In the genomic region with DNA sequence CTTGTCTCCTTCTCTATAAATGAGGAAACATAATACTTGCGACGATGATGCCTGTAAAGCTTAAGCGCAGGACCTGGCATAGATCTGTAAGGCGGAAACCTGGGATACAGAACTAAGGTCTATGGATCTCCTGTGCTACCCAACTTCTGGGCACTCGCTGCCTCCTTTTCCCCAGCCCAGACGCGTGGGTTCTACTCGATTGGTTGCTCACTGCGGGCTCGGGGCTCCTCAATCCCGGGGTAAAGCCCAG, we compare ENCODE assay signal across 8 cellular contexts. TPM values are rescaled to one million over a fixed set of nuclear protein-coding genes. Genes with fewer than 3 reads are reported as not detected.
DNase-seq lines count a peak whose midpoint lies in the region; ATAC-seq and TF ChIP-seq lines count a peak whose summit lies in the region.

No MANE protein-coding gene starts in this region.

- H3K27ac Mint-ChIP-seq in HFFc6, result peak overlapping the region; percentile 97

- H3K27ac ChIP-seq in SK-N-MC (peak overlapping the region; percentile 79), esophagus squamous epithelium (peak overlapping the region; percentile 94 to 95 (median 94)), ovary (peak overlapping the region; percentile 35 to 76)

- no peak for TF ChIP-seq POLR2A in esophagus squamous epithelium (IDR thresholded peaks at IDR 0.05)
- no peak for TF ChIP-seq POLR2A in ovary (IDR thresholded peaks at IDR 0.05)

- H3K9me3 ChIP-seq in SK-N-MC (ENCODE audit: low read depth, low read length), result no peaks in the 10 kb centered on the region
- no peaks in the 10 kb centered on the region for H3K9me3 ChIP-seq in esophagus squamous epithelium
- H3K9me3 ChIP-seq in ovary, result no peaks in the 10 kb centered on the region

- H3K9ac ChIP-seq in SK-N-MC (ENCODE audit: insufficient read length), result peak overlapping the region; percentile 96

- H3K27me3 ChIP-seq in esophagus squamous epithelium, result no peaks in the 10 kb centered on the region
- H3K27me3 ChIP-seq in ovary, result no peaks in the 10 kb centered on the region

- peaks cover 18 to 30% (median 19%) of the 10 kb centered on the region in 3 donors for H3K4me1 ChIP-seq in esophagus squamous epithelium
- H3K4me1 ChIP-seq in ovary (ENCODE audit: insufficient read depth), result peaks cover 4% of the 10 kb centered on the region

- H3K9me3 Mint-ChIP-seq in HFFc6, result no peaks in the 10 kb centered on the region

- H3K36me3 ChIP-seq in SK-N-MC (ENCODE audit: insufficient read depth, low read length), result peaks cover 32% of the 10 kb centered on the region
- peaks cover 13 to 33% (median 16%) of the 10 kb centered on the region in 3 donors for H3K36me3 ChIP-seq in esophagus squamous epithelium
- H3K36me3 ChIP-seq in ovary, result no peaks in the 10 kb centered on the region

- TF ChIP-seq CTCF in HFFc6 (IDR thresholded peaks at IDR 0.05) (no peak), esophagus squamous epithelium (IDR thresholded peaks at IDR 0.05) (no peak), ovary (IDR thresholded peaks at IDR 0.05) (no peak)

- H3K36me3 Mint-ChIP-seq in HFFc6 (ENCODE audit: low read depth), result peaks cover 39% of the 10 kb centered on the region

- WGBS in esophagus squamous epithelium, 2 donors, result 0 to 20% methylated on average over 1 to 6 of the region's 11 CpGs
- WGBS in ovary, 3 donors, result 0 to 2% (median 1%) methylated on average over 11 of the region's 11 CpGs

- intact Hi-C loops in esophagus squamous epithelium (cut with DNase I) (no loop called here), ovary (cut with DNase I) (no loop called here)

- H3K4me1 Mint-ChIP-seq in HFFc6 (ENCODE audit: low read depth), result peaks cover 27% of the 10 kb centered on the region

- DNase-seq in DMS53 treated with DMSO at 0.1 percent for 48 hours (lab: John Stamatoyannopoulos, UW; ENCODE audit: unreplicated experiment), result peak; percentile 37
- DNase-seq in HFFc6, result no peak
- DNase-seq in SK-N-MC (ENCODE audit: low read depth, low spot score), result no peak
- no peak for DNase-seq in esophagus squamous epithelium (lab: John Stamatoyannopoulos, UW)
- no peak for DNase-seq in ovary
- no peak for DNase-seq in NCI-H1930 (lab: John Stamatoyannopoulos, UW)
- DNase-seq in central memory CD4-positive, alpha-beta T cell, result no peak

- no peak for ATAC-seq in HG02852 (IDR thresholded peaks at IDR 0.05; ENCODE audit: unreplicated experiment)

- H3K4me3 ChIP-seq in SK-N-MC, result peak overlapping the region; percentile 97
- peak overlapping the region; percentile 65 to 87 (median 81) for H3K4me3 ChIP-seq in esophagus squamous epithelium
- H3K4me3 ChIP-seq in ovary, result peak overlapping the region; percentile 82

- TF ChIP-seq EP300 in ovary (IDR thresholded peaks at IDR 0.05), result no peak

- H3K27me3 Mint-ChIP-seq in HFFc6 (ENCODE audit: insufficient read depth), result peaks cover 6% of the 10 kb centered on the region

- peak overlapping the region; percentile 96 for H3K4me3 Mint-ChIP-seq in HFFc6

RNA-seq across cellular contexts. Expression of gene PSMC4, which starts 0.6 kb away (rescaled TPM):
- total RNA-seq in HFFc6 (2021; fragmentation: NEBNext Ultra II Directional; extraction: Animal tissue kit (Norgen Biotek cat#: 25700)), result 100 to 1,000 TPM; 124 to 144 (median 133) TPM
- total RNA-seq in esophagus squamous epithelium (100 to 1,000 TPM in 1 of 4 donors, 10 to 100 TPM in 3; 80.1 to 112 (median 94.8) TPM), ovary (10 to 100 TPM; 39.3 to 73.5 (median 57.5) TPM)
- 10 to 100 TPM; 44.8 to 57.0 TPM for polyA plus RNA-seq in ovary

RNA-seq across cellular contexts. Expression of gene ZNF546, which starts 26.5 kb away (rescaled TPM):
- total RNA-seq in HFFc6 (2021; fragmentation: NEBNext Ultra II Directional; extraction: Animal tissue kit (Norgen Biotek cat#: 25700)), result 1 to 10 TPM; 1.8 to 2.7 (median 2.2) TPM
- total RNA-seq in esophagus squamous epithelium (1 to 10 TPM in 1 of 4 donors, under 1 TPM in 3; 0.53 to 2.5 (median 0.80) TPM), ovary (10 to 100 TPM in 2 of 7 donors, 1 to 10 TPM in 5; 4.9 to 11.1 (median 7.7) TPM)
- 1 to 10 TPM; 2.9 to 5.4 TPM for polyA plus RNA-seq in ovary

RNA-seq across cellular contexts. Expression of gene FCGBP, which starts 35.9 kb away (rescaled TPM):
- under 1 TPM; 0.02 to 0.83 (median 0.18) TPM for total RNA-seq in HFFc6 (2021; fragmentation: NEBNext Ultra II Directional; extraction: Animal tissue kit (Norgen Biotek cat#: 25700))
- total RNA-seq in esophagus squamous epithelium, result 10 to 100 TPM in 3 of 4 donors, 1 to 10 TPM in 1; 5.7 to 79.9 (median 41.0) TPM
- 100 to 1,000 TPM in 1 of 7 donors, 10 to 100 TPM in 6; 29.7 to 290 (median 43.6) TPM for total RNA-seq in ovary
- polyA plus RNA-seq in ovary, result 1 to 10 TPM; 2.2 to 2.3 TPM
